27 cellular contexts compared by ENCODE assay signal in genomic region chrX:153549231-153549630, GRCh38. TPM values are rescaled to one million over a fixed set of nuclear protein-coding genes. Genes with fewer than 3 reads are reported as not detected.
"Had no signal": no experiment of that assay in that cellular context is flagged by ENCODE, and none has a peak within 500 bp of the region (broad histone marks: within the 10 kb centered on the region; RNA-seq: fewer than 3 reads in every experiment).

No MANE protein-coding gene starts in this region.

- DNase-seq: activated B cell treated with CpG ODN at 0.5 μM for 24 hours; activated CD4-positive, alpha-beta memory T cell treated with anti-CD3 and anti-CD28 coated beads for 36 hours; activated CD4-positive, alpha-beta T cell treated with anti-CD3 and anti-CD28 coated beads for 4 hours; activated CD4-positive, alpha-beta T cell treated with anti-CD3 and anti-CD28 coated beads, Interleukin-2, amount 10 ng/mL, durations not matched to agents 24 days and 14 days; activated CD4-positive, alpha-beta T cell treated with anti-CD3 and anti-CD28 coated beads, Interleukin-2, amount 50 U/mL, for 1 hour; activated CD4-positive, alpha-beta T cell treated with anti-CD3 and anti-CD28 coated beads, Interleukin-2, amount 50 U/mL, for 4 hours; activated CD4-positive, CD25-positive, alpha-beta regulatory T cell treated with anti-CD3 and anti-CD28 coated beads, Interleukin-2, amount 50 U/mL, for 72 hours; activated CD8-positive, alpha-beta memory T cell treated with anti-CD3 and anti-CD28 coated beads, Interleukin-2, amount 50 U/mL, for 4 hours; activated CD8-positive, alpha-beta T cell treated with anti-CD3 and anti-CD28 coated beads for 36 hours; activated effector memory CD4-positive, alpha-beta T cell treated with anti-CD3 and anti-CD28 coated beads, Interleukin-2, amount 50 U/mL, for 16 hours; activated naive CD4-positive, alpha-beta T cell treated with anti-CD3 and anti-CD28 coated beads, Interleukin-2, amount 10 ng/mL, durations not matched to agents 7 days and 5 days; activated naive CD4-positive, alpha-beta T cell treated with Interleukin-2 at 50 U/mL for 16 hours; activated naive CD8-positive, alpha-beta T cell treated with anti-CD3 and anti-CD28 coated beads, Interleukin-2, amount 10 ng/mL, durations not matched to agents 7 days and 5 days; activated naive CD8-positive, alpha-beta T cell treated with anti-CD3 and anti-CD28 coated beads, Interleukin-2, amount 50 U/mL, for 24 hours; activated T-cell treated with anti-CD3 and anti-CD28 coated beads for 4 hours; activated T-cell treated with anti-CD3 and anti-CD28 coated beads, Interleukin-2, amount 50 U/mL, for 1 hour; activated T-cell treated with anti-CD3 and anti-CD28 coated beads, Interleukin-2, amount 50 U/mL, for 4 hours; activated T-cell treated with anti-CD3 and anti-CD28 coated beads, Interleukin-2, amount 50 U/mL, for 72 hours; amygdala; anterior cingulate cortex; T-helper 1 cell; T-helper 2 cell; T-helper 9 cell had no signal

RNA-seq across cellular contexts. Expression of gene ATP2B3, which starts 31.8 kb away (rescaled TPM):
- total RNA-seq: activated B cell treated with CpG ODN at 0.5 μM for 24 hours; activated CD4-positive, alpha-beta memory T cell treated with anti-CD3 and anti-CD28 coated beads for 36 hours; activated CD4-positive, alpha-beta T cell treated with anti-CD3 and anti-CD28 coated beads, Interleukin-2, amount 10 ng/mL, durations not matched to agents 24 days and 14 days; activated CD8-positive, alpha-beta memory T cell treated with anti-CD3 and anti-CD28 coated beads for 36 hours; activated CD8-positive, alpha-beta T cell treated with anti-CD3 and anti-CD28 coated beads for 36 hours; activated naive CD8-positive, alpha-beta T cell treated with anti-CD3 and anti-CD28 coated beads, Interleukin-2, amount 10 ng/mL, durations not matched to agents 7 days and 5 days; activated T-cell treated with anti-CD3 and anti-CD28 coated beads, Interleukin-2, amount 50 U/mL, for 72 hours; activated T-helper 17 cell treated with anti-CD3 and anti-CD28 coated beads, Interleukin-2, amount 50 U/mL, for 72 hours; bronchial epithelial cell had no signal

RNA-seq across cellular contexts. Expression of gene BGN, which starts 54.5 kb away (rescaled TPM):
- total RNA-seq: activated B cell treated with CpG ODN at 0.5 μM for 24 hours; activated CD4-positive, alpha-beta memory T cell treated with anti-CD3 and anti-CD28 coated beads for 36 hours; activated CD4-positive, alpha-beta T cell treated with anti-CD3 and anti-CD28 coated beads, Interleukin-2, amount 10 ng/mL, durations not matched to agents 24 days and 14 days; activated CD8-positive, alpha-beta memory T cell treated with anti-CD3 and anti-CD28 coated beads for 36 hours; activated CD8-positive, alpha-beta T cell treated with anti-CD3 and anti-CD28 coated beads for 36 hours; activated naive CD8-positive, alpha-beta T cell treated with anti-CD3 and anti-CD28 coated beads, Interleukin-2, amount 10 ng/mL, durations not matched to agents 7 days and 5 days; activated T-cell treated with anti-CD3 and anti-CD28 coated beads, Interleukin-2, amount 50 U/mL, for 72 hours; activated T-helper 1 cell treated with anti-CD3 and anti-CD28 coated beads, Interleukin-12 subunit alpha, Interleukin-12 subunit beta, Interleukin-2, Interleukin-4 antibody, amounts not matched to agents 30 ng/mL and 10 ng/mL and 1 ng/mL, durations not matched to agents 14 hours and 24 hours and 36 hours; activated T-helper 17 cell treated with anti-CD3 and anti-CD28 coated beads, Interleukin-2, amount 50 U/mL, for 72 hours had no signal
